14 cellular contexts compared by ENCODE assay signal in the genomic region with DNA sequence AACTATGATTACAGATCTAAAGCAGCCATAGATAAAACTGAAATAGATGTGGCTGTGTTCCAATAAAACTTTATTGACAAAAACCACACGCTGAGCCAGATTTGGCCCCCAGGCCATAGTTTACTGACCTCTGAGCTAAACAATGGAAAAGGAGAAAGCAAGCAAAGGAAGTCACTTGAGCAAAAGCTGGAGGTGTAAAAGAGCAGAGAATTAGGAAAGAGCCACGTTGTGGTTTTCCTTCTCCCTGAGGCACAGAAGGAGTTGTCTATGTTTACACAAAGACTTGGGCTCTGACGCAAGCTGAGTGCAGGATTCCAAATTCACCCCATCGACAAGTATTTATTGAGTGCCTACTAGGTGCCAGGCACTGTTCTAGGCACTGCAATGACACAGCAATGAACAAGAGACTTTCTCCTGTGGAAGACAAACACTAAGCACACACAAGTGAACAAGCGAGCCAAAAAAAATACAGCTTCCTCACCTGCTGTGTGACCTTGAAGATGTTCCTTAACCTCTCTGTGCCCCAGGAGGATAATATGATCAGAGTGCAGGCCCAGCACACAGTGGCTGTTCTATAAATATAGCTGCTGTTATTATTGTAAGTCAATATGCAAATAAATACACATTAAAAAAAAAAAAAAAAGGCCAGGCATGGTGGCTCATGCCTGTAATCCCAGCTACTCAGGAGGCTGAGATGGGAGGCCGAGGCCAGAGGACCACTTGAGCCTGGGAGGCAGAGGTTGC.
DNase-seq lines count a peak whose midpoint lies in the region; ATAC-seq and TF ChIP-seq lines count a peak whose summit lies in the region.
"Had no signal": no experiment of that assay in that cellular context is flagged by ENCODE, and none has a peak within 500 bp of the region (broad histone marks: within the 10 kb centered on the region; RNA-seq: fewer than 3 reads in every experiment).

No MANE protein-coding gene starts in this region.

- no peak for ATAC-seq in GM19395 (IDR thresholded peaks at IDR 0.05; ENCODE audit: unreplicated experiment)
- no peak for ATAC-seq in HG03135 (IDR thresholded peaks at IDR 0.05; ENCODE audit: unreplicated experiment)
- ATAC-seq: activated T-helper 17 cell treated with anti-CD3 and anti-CD28 coated beads, Interleukin-2, amount 50 U/mL, for 72 hours; mucosa of descending colon had no signal

- H3K4me3 ChIP-seq in BJ (ENCODE audit: low read depth, low read length): no peak overlapping the region
- no peak overlapping the region for H3K4me3 ChIP-seq in ovary
- H3K4me3 ChIP-seq: mucosa of descending colon, uterus had no signal

- CTCF ChIA-PET in BJ (lab: Yijun Ruan, JAX): interaction anchor here (1.0 to 1.3 kb wide), 3 partner anchors 10 to 256 kb away, joined by 3 to 4 read pairs (median 4); no protein-coding TSS in a partner anchor

- DNase-seq in BJ (ENCODE audit: low read depth) (peak; percentile 52), KBM-7 (peak; percentile 34), amniotic epithelial cell (ENCODE audit: low read depth) (peak; percentile 90), iris pigment epithelial cell (ENCODE audit: low read depth) (peak; percentile 89), ovary (no peak), NCI-H524 (lab: John Stamatoyannopoulos, UW) (no peak)
- DNase-seq: hippocampal formation; NK-92 treated with Interleukin-12 subunit alpha and Interleukin-12 subunit beta, amount 100 ng/mL, for 24 hours; uterus had no signal

- intact Hi-C loops in ovary (cut with DNase I): no loop called here

- TF ChIP-seq CTCF in BJ (IDR thresholded peaks at IDR 0.05; ENCODE audit: insufficient read depth, low read depth, low read length) (no peak), ovary (IDR thresholded peaks at IDR 0.05) (no peak)

- no peak for TF ChIP-seq POLR2A in ovary (IDR thresholded peaks at IDR 0.05)

- H3K4me1 ChIP-seq in ovary (ENCODE audit: insufficient read depth): no peaks in the 10 kb centered on the region
- H3K4me1 ChIP-seq: uterus had no signal

- POLR2A ChIA-PET in BJ (lab: Charles Lee): no interaction called here

- H3K9me3 ChIP-seq in ovary: no peaks in the 10 kb centered on the region
- H3K9me3 ChIP-seq: mucosa of descending colon, uterus had no signal

- H3K36me3 ChIP-seq in BJ (ENCODE audit: control insufficient read depth, insufficient read depth, low read length) (no peaks in the 10 kb centered on the region), ovary (no peaks in the 10 kb centered on the region)
- H3K36me3 ChIP-seq: uterus had no signal

- H3K27ac ChIP-seq in ovary: no peak overlapping the region
- H3K27ac ChIP-seq: uterus, VCaP had no signal

- TF ChIP-seq EP300 in ovary (IDR thresholded peaks at IDR 0.05): no peak

- 40 to 59% (median 45%) methylated on average over 6 of the region's 6 CpGs for WGBS in ovary, 3 donors

- in situ Hi-C loops in KBM-7 (cut with MboI; ENCODE audit: low pct_unique_long_range_greater_than_20kb, low sequenced_read_pairs): no loop called here

- H3K27me3 ChIP-seq in BJ (ENCODE audit: control insufficient read depth, insufficient read depth, low read length) (no peaks in the 10 kb centered on the region), ovary (no peaks in the 10 kb centered on the region)
- H3K27me3 ChIP-seq: uterus had no signal

Comparison
In these comparisons a context has a peak if more than half of its experiments do, and no peak if none do; other contexts are left out.
1. DNase-seq: peak in BJ (single experiment), KBM-7 (single experiment), amniotic epithelial cell (single experiment) and iris pigment epithelial cell (single experiment); none in ovary (0 of 5) and NCI-H524 (0 of 2).